Comparison of ENCODE assay signal across 13 cellular contexts in the genomic region with DNA sequence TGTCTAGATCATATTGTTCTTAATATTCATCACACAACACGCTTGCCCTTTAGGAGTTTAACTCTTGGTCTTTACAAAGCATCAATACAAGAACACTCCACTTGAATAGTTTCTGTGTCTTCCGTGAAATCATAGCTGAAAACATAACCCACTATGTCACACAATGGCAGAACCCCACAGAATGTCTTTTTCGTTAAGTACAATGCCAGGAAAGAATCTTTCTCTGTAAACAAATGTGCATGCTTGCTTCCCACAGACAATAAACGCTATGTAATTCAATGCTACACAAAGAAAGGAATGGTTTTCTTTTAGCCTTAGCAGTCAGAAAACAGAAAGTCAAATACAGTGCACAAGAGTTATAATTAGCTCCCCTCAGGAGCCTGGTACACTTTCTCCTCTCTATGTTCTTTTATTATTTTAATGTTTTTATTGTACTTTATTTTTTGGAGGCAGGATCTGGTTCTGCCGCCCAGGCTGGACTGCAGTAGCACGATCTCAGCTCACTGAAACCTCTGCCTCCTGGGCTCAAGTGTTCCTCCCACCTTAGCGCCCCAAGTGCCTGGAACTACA.
DNase-seq lines count a peak whose midpoint lies in the region; ATAC-seq and TF ChIP-seq lines count a peak whose summit lies in the region.
"Had no signal": no experiment of that assay in that cellular context is flagged by ENCODE, and none has a peak within 500 bp of the region (broad histone marks: within the 10 kb centered on the region; RNA-seq: fewer than 3 reads in every experiment).

No MANE protein-coding gene starts in this region.

- H3K4me3 Mint-ChIP-seq in endothelial cell (ENCODE audit: unreplicated experiment), result peak overlapping the region; percentile 52
- H3K4me3 Mint-ChIP-seq: activated CD8-positive, alpha-beta memory T cell treated with anti-CD3 and anti-CD28 coated beads, Interleukin-2, amount 10 ng/mL, durations not matched to agents 7 days and 5 days; CD4-positive, alpha-beta memory T cell had no signal

- peak; percentile 28 for DNase-seq in NCI-H1417 treated with DMSO at 0.1 percent for 48 hours (lab: John Stamatoyannopoulos, UW)
- DNase-seq in NCI-H69 (lab: John Stamatoyannopoulos, UW), result peak; percentile 85
- no peak for DNase-seq in endothelial cell (ENCODE audit: low spot score)
- peak; percentile 93 for DNase-seq in pons (ENCODE audit: low spot score)
- DNase-seq in stimulated activated CD4-positive, alpha-beta T cell treated with anti-CD3 and anti-CD28 coated beads, Interleukin-4, amount 100 ng/mL, for 24 hours, result no peak
- DNase-seq in SIG-M5 treated with dmso at 0.1 percent for 504 hours (lab: John Stamatoyannopoulos, UW; ENCODE audit: unreplicated experiment), result no peak
- DNase-seq: activated CD8-positive, alpha-beta memory T cell treated with anti-CD3 and anti-CD28 coated beads, Interleukin-2, amount 10 ng/mL, durations not matched to agents 7 days and 5 days; activated naive CD4-positive, alpha-beta T cell treated with Interleukin-2 at 50 U/mL for 16 hours; CD4-positive, alpha-beta memory T cell; MV-4-11; posterior cingulate gyrus had no signal

- H3K27me3 Mint-ChIP-seq in endothelial cell (ENCODE audit: unreplicated experiment), result peaks cover 5% of the 10 kb centered on the region
- H3K27me3 Mint-ChIP-seq: activated CD8-positive, alpha-beta memory T cell treated with anti-CD3 and anti-CD28 coated beads, Interleukin-2, amount 10 ng/mL, durations not matched to agents 7 days and 5 days; CD4-positive, alpha-beta memory T cell had no signal

- H3K27ac Mint-ChIP-seq in endothelial cell (ENCODE audit: unreplicated experiment), result peak overlapping the region; percentile 99
- H3K27ac Mint-ChIP-seq: activated CD8-positive, alpha-beta memory T cell treated with anti-CD3 and anti-CD28 coated beads, Interleukin-2, amount 10 ng/mL, durations not matched to agents 7 days and 5 days had no signal

- no peaks in the 10 kb centered on the region for H3K9me3 Mint-ChIP-seq in endothelial cell (ENCODE audit: unreplicated experiment)
- H3K9me3 Mint-ChIP-seq: CD4-positive, alpha-beta memory T cell had no signal

- no peak for TF ChIP-seq CTCF in endothelial cell (IDR thresholded peaks at IDR 0.05; ENCODE audit: unreplicated experiment)

- peaks cover 36% of the 10 kb centered on the region for H3K4me1 Mint-ChIP-seq in endothelial cell (ENCODE audit: unreplicated experiment)

- ATAC-seq in GM19023 (IDR thresholded peaks at IDR 0.05; ENCODE audit: unreplicated experiment) (no peak), HG03045 (IDR thresholded peaks at IDR 0.05; ENCODE audit: unreplicated experiment) (no peak)
- ATAC-seq: activated CD8-positive, alpha-beta memory T cell treated with anti-CD3 and anti-CD28 coated beads, Interleukin-2, amount 10 ng/mL, durations not matched to agents 7 days and 5 days had no signal

- peaks cover 21% of the 10 kb centered on the region for H3K36me3 Mint-ChIP-seq in endothelial cell (ENCODE audit: low read depth, unreplicated experiment)

Comparison
In these comparisons a context has a peak if more than half of its experiments do, and no peak if none do; other contexts are left out.
1. DNase-seq: peak in NCI-H1417 treated with DMSO at 0.1 percent for 48 hours (single experiment), NCI-H69 (single experiment) and pons (single experiment); none in endothelial cell (single experiment), stimulated activated CD4-positive, alpha-beta T cell treated with anti-CD3 and anti-CD28 coated beads, Interleukin-4, amount 100 ng/mL, for 24 hours (single experiment) and SIG-M5 treated with dmso at 0.1 percent for 504 hours (single experiment).